6 cellular contexts compared by ENCODE assay signal in genomic region chr2:194214192-194214591, GRCh38.
"Had no signal": no experiment of that assay in that cellular context is flagged by ENCODE, and none has a peak within 500 bp of the region (broad histone marks: within the 10 kb centered on the region; RNA-seq: fewer than 3 reads in every experiment).

No MANE protein-coding gene starts in this region.

- H3K27ac ChIP-seq: HL-60 had no signal

- DNase-seq: IMR-90, KBM-7 had no signal

- H3K4me3 ChIP-seq: K562 had no signal

- H3K9me3 Mint-ChIP-seq: IgD-negative memory B cell had no signal

- H3K36me3 Mint-ChIP-seq: IgD-negative memory B cell had no signal

- H3K4me1 Mint-ChIP-seq: IgD-negative memory B cell had no signal

- H3K27me3 Mint-ChIP-seq: IgD-negative memory B cell had no signal

- ATAC-seq: HepG2, K562 had no signal

- H3K4me3 Mint-ChIP-seq: IgD-negative memory B cell had no signal

- H3K27ac Mint-ChIP-seq: IgD-negative memory B cell had no signal
